ENCODE assay signal across 15 cellular contexts in genomic region chr14:33952541-33952940, GRCh38. TPM values are rescaled to one million over a fixed set of nuclear protein-coding genes. Genes with fewer than 3 reads are reported as not detected.
DNase-seq lines count a peak whose midpoint lies in the region; ATAC-seq and TF ChIP-seq lines count a peak whose summit lies in the region.
"Had no signal": no experiment of that assay in that cellular context is flagged by ENCODE, and none has a peak within 500 bp of the region (broad histone marks: within the 10 kb centered on the region; RNA-seq: fewer than 3 reads in every experiment).

No MANE protein-coding gene starts in this region.

- H3K23ac ChIP-seq in mesendoderm (ENCODE audit: low read length), result no peak overlapping the region

- no peak overlapping the region for H3K9ac ChIP-seq in mesendoderm (ENCODE audit: low read length)

- H3K4me3 Mint-ChIP-seq in GM23338, result no peak overlapping the region
- H3K4me3 Mint-ChIP-seq in brain, result peak overlapping the region in 4 of 5 experiments; percentile 36 to 56 (median 48)
- peak overlapping the region; percentile 40 for H3K4me3 Mint-ChIP-seq in type B pancreatic cell
- H3K4me3 Mint-ChIP-seq: CD8-positive, alpha-beta T cell; IgD-negative memory B cell had no signal

- H3K79me2 ChIP-seq in GM23338 (replicated peaks; ENCODE audit: insufficient read depth), result peaks cover 26% of the 10 kb centered on the region
- H3K79me2 ChIP-seq in mesendoderm (ENCODE audit: control insufficient read depth, insufficient read depth, low read length), result peaks cover 28% of the 10 kb centered on the region

- WGBS in mesendoderm (ENCODE audit: extremely low coverage, insufficient coverage, low lambda C conversion rate), result no CpG with 5 or more reads among the region's 1 CpG

- H2AK5ac ChIP-seq in mesendoderm (ENCODE audit: low read length), result no peak overlapping the region

- H2AFZ ChIP-seq in GM23338, result peak overlapping the region; percentile 50; the same call in 1 of the 2 replicates

- no peaks in the 10 kb centered on the region for H3F3A ChIP-seq in GM23338 (replicated peaks; ENCODE audit: low read depth)

- H3K27ac ChIP-seq in GM23338 (ENCODE audit: low read depth), result no peak overlapping the region
- no peak overlapping the region for H3K27ac ChIP-seq in mesendoderm (ENCODE audit: low read depth, low read length)
- H3K27ac ChIP-seq in left lung, result no peak overlapping the region
- H3K27ac ChIP-seq: C4-2B had no signal

- H4K8ac ChIP-seq in mesendoderm (ENCODE audit: low read depth, low read length), result no peak overlapping the region

- intact Hi-C loops in left lung (cut with DNase I), result no loop called here

- H3K4me2 ChIP-seq in GM23338 (no peak overlapping the region), mesendoderm (ENCODE audit: low read length) (no peak overlapping the region)

- peaks cover 8% of the 10 kb centered on the region; the same call in 1 of the 2 replicates for H4K20me1 ChIP-seq in GM23338 (replicated peaks; ENCODE audit: insufficient read depth)

- H4K5ac ChIP-seq in mesendoderm (ENCODE audit: low read length), result no peak overlapping the region

- no peak for TF ChIP-seq CTCF in GM23338 (conservative IDR thresholded peaks at IDR 0.05; ENCODE audit: low read depth in 2 of 2)
- TF ChIP-seq CTCF in brain (conservative IDR thresholded peaks at IDR 0.05), result no peak
- no peak for TF ChIP-seq CTCF in type B pancreatic cell (conservative IDR thresholded peaks at IDR 0.05)
- no peak for TF ChIP-seq CTCF in left lung (IDR thresholded peaks at IDR 0.05)

- H3K4ac ChIP-seq in mesendoderm (ENCODE audit: low read depth, low read length), result peak overlapping the region; percentile 81

- peaks cover 26% of the 10 kb centered on the region for H3K4me1 Mint-ChIP-seq in GM23338
- peaks cover 50% of the 10 kb centered on the region for H3K4me1 Mint-ChIP-seq in brain
- peaks cover 18% of the 10 kb centered on the region for H3K4me1 Mint-ChIP-seq in type B pancreatic cell (ENCODE audit: unreplicated experiment)

- ATAC-seq in GM23338 (no peak), HG03378 (IDR thresholded peaks at IDR 0.05; ENCODE audit: unreplicated experiment) (no peak), left lung (no peak), GM21515 (IDR thresholded peaks at IDR 0.05; ENCODE audit: unreplicated experiment) (no peak)
- ATAC-seq: CD8-positive, alpha-beta T cell had no signal

- peak overlapping the region; percentile 45 for H3K56ac ChIP-seq in mesendoderm (ENCODE audit: low read length)

- peaks cover 15% of the 10 kb centered on the region for H3K27me3 ChIP-seq in GM23338 (ENCODE audit: insufficient read depth)
- H3K27me3 ChIP-seq in mesendoderm (ENCODE audit: insufficient read depth, low read length, poor library complexity), result no peaks in the 10 kb centered on the region
- H3K27me3 ChIP-seq in left lung, result peaks cover 14 to 72% of the 10 kb centered on the region in 2 donors
- H3K27me3 ChIP-seq: BE2C had no signal

- H3K36me3 Mint-ChIP-seq in GM23338 (ENCODE audit: low read depth) (no peaks in the 10 kb centered on the region), brain (peaks cover 12% of the 10 kb centered on the region), type B pancreatic cell (no peaks in the 10 kb centered on the region)
- H3K36me3 Mint-ChIP-seq: CD8-positive, alpha-beta T cell; IgD-negative memory B cell had no signal

- H3K4me3 ChIP-seq in GM23338 (no peak overlapping the region), mesendoderm (ENCODE audit: low read length) (no peak overlapping the region), left lung (no peak overlapping the region)

- H3K79me1 ChIP-seq in mesendoderm (ENCODE audit: low read length), result no peaks in the 10 kb centered on the region

- H3K9me3 ChIP-seq in left lung, result no peaks in the 10 kb centered on the region
- H3K9me3 ChIP-seq: BE2C had no signal

- peaks cover 21% of the 10 kb centered on the region for H3K27me3 Mint-ChIP-seq in GM23338 (ENCODE audit: insufficient read depth, low read depth, poor library complexity)
- peaks cover 48% of the 10 kb centered on the region for H3K27me3 Mint-ChIP-seq in brain
- peaks cover 46% of the 10 kb centered on the region for H3K27me3 Mint-ChIP-seq in type B pancreatic cell

- H3K27ac Mint-ChIP-seq in GM23338 (peak overlapping the region; percentile 41; the same call in 1 of the 2 replicates), brain (peak overlapping the region in 2 of 5 experiments; percentile 9 to 50), type B pancreatic cell (no peak overlapping the region)
- H3K27ac Mint-ChIP-seq: CD8-positive, alpha-beta T cell; IgD-negative memory B cell had no signal

- H3K36me3 ChIP-seq in GM23338 (ENCODE audit: insufficient read depth) (no peaks in the 10 kb centered on the region), mesendoderm (ENCODE audit: control insufficient read depth, insufficient read depth, low read length) (no peaks in the 10 kb centered on the region), left lung (no peaks in the 10 kb centered on the region)
- H3K36me3 ChIP-seq: BE2C had no signal

- H3K9me3 Mint-ChIP-seq in GM23338 (no peaks in the 10 kb centered on the region), brain (peaks cover 0 to 10% (median 4%) of the 10 kb centered on the region in 5 experiments), type B pancreatic cell (no peaks in the 10 kb centered on the region)
- H3K9me3 Mint-ChIP-seq: CD8-positive, alpha-beta T cell had no signal

- H2BK5ac ChIP-seq in mesendoderm (ENCODE audit: low read length), result no peak overlapping the region

- no peaks in the 10 kb centered on the region for H3K9me2 ChIP-seq in GM23338 (ENCODE audit: insufficient read depth)

- peak overlapping the region; percentile 76 for H2BK15ac ChIP-seq in mesendoderm (replicated peaks; ENCODE audit: low read depth)

- H3K4me1 ChIP-seq in GM23338 (ENCODE audit: insufficient read depth) (peaks cover 15% of the 10 kb centered on the region), mesendoderm (ENCODE audit: control insufficient read depth, low read depth, low read length) (peaks cover 3% of the 10 kb centered on the region), left lung (peaks cover 0 to 22% of the 10 kb centered on the region in 2 donors)

- DNase-seq in GM23338 (ENCODE audit: low spot score) (no peak), mesendoderm (no peak), type B pancreatic cell (ENCODE audit: extremely low spot score, unreplicated experiment) (no peak), left lung (no peak)
- DNase-seq: BE2C; CD8-positive, alpha-beta T cell; COR-L47; DMS153; GF-D8; H7 had no signal

- H3K18ac ChIP-seq in mesendoderm (ENCODE audit: low read length), result peak overlapping the region; percentile 89

- H2BK120ac ChIP-seq in mesendoderm (ENCODE audit: low read depth, low read length), result peak overlapping the region; percentile 84

TF ChIP-seq in GM23338, 12 proteins besides CTCF, POLR2A, EP300 and RAD21 (continues in another document):
- TF ChIP-seq CREB1 (CRISPR knock-in tag; IDR thresholded peaks at IDR 0.05; ENCODE audit: low read depth), result no peak
- no peak for TF ChIP-seq JUNB (IDR thresholded peaks at IDR 0.05; ENCODE audit: unreplicated experiment)
- no peak for TF ChIP-seq EZH2phosphoT487 (IDR thresholded peaks at IDR 0.05; ENCODE audit: unreplicated experiment)
- TF ChIP-seq STAT1 (IDR thresholded peaks at IDR 0.05; ENCODE audit: unreplicated experiment), result no peak

RNA-seq across cellular contexts. Expression of gene EGLN3, which starts 1.7 kb away (rescaled TPM):
- total RNA-seq in GM23338 (2014; rRNA removed; shearing (Covaris generic)), result 42.9 and 44.4 TPM in 2 replicates
- polyA plus RNA-seq in GM23338 (2016; fragmentation: Nextera tagmentation; extraction: Ambion mirVana), result 26.0 and 26.8 TPM in 2 replicates
- polyA plus RNA-seq in brain (ENCODE audit: insufficient read depth, low read depth, low replicate concordance), result 23.4 TPM
- 24.2 TPM for polyA plus RNA-seq in mesendoderm (2013, experiment 1 of 2)
- polyA plus RNA-seq in mesendoderm (2013, experiment 2 of 2), result 24.5 TPM
- 13.2 and 13.6 TPM in 2 replicates for total RNA-seq in type B pancreatic cell (ENCODE audit: low replicate concordance)
- 1 to 10 TPM; 1.3 to 4.5 TPM for total RNA-seq in left lung
